In the genomic region with DNA sequence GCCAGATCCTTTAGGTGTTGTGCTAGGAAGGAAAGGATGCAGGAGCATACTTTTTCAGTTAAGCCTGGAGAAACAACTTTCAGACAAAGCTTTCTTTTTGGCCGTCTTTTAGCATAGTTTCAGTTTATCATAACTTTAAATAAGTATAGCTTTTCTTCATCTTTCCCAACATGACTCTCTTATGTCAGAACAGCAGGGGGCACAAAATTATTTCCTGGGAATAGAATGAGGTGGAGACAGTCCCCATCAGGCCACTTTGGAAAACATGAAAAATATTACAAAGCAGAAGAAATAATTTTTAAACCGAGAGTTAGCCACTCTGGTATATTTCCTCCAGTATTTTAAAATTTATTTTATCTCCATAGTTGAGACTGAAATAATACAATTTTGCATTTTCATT, we compare ENCODE assay signal across 1 cellular context.
TF ChIP-seq lines count a peak whose summit lies in the region.

No MANE protein-coding gene starts in this region.

TF ChIP-seq in liver, 16 proteins besides CTCF, POLR2A, EP300 and RAD21 (continued from another document):
- TF ChIP-seq TAF1 (conservative IDR thresholded peaks at IDR 0.05) (no peak), JUND (IDR thresholded peaks at IDR 0.05) (no peak), YY1 (IDR thresholded peaks at IDR 0.05) (no peak)
